In the genomic region with DNA sequence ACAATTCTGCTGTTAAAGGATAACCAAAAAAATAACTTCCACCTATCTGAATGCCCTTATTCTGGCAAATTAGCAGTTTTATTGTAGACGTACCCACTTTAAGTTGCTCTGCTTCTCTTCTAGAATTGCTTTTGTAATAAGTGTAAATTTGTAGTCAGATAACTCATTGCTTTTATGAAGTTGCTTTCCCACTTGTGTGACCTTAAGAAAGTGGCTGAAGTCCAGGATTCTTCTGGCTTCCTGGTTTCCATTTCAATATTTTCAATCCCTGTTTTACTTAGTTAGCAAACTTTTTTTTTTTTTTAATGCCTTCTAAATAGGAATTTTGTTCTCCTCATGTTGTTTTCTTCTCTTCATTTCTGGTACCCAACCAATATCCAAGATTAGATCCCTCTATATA, we compare ENCODE assay signal across 30 cellular contexts. TPM values are rescaled to one million over a fixed set of nuclear protein-coding genes. Genes with fewer than 3 reads are reported as not detected.
DNase-seq lines count a peak whose midpoint lies in the region; ATAC-seq, FAIRE-seq and TF ChIP-seq lines count a peak whose summit lies in the region.
"Had no signal": no experiment of that assay in that cellular context is flagged by ENCODE, and none has a peak within 500 bp of the region (broad histone marks: within the 10 kb centered on the region; RNA-seq: fewer than 3 reads in every experiment).

No MANE protein-coding gene starts in this region.

- no TSS peak for BruUV-seq in PC-9 (replicated peaks; lab: Mats Ljungman, UMichigan)

- no peak overlapping the region for H3K4me3 ChIP-seq in A549
- H3K4me3 ChIP-seq in astrocyte (ENCODE audit: insufficient read depth, low read depth, low read length): no peak overlapping the region
- H3K4me3 ChIP-seq in neural progenitor cell: no peak overlapping the region
- no peak overlapping the region for H3K4me3 ChIP-seq in PC-9
- no peak overlapping the region for H3K4me3 ChIP-seq in foreskin fibroblast (ENCODE audit: low read depth in 1 of 2, low read length in 2 of 2)
- H3K4me3 ChIP-seq: colonic mucosa, GM23338, mucosa of descending colon, uterus had no signal

- ATAC-seq in A549: no peak
- ATAC-seq: activated CD8-positive, alpha-beta T cell treated with anti-CD3 and anti-CD28 coated beads for 36 hours; GM23338; left cardiac atrium; mucosa of descending colon; natural killer cell treated with Interleukin-12 subunit alpha and Interleukin-12 subunit beta and Interleukin-15 and Interleukin-18, amount 100 ng/mL, for 72 hours; stimulated activated naive CD8-positive, alpha-beta T cell treated with anti-CD3 and anti-CD28 coated beads, Interleukin-15, Interleukin-2, amounts not matched to agents 100 U/mL and 50 U/mL, for 24 hours had no signal

- no peaks in the 10 kb centered on the region for H3K27me3 ChIP-seq in astrocyte (ENCODE audit: insufficient read depth, low read length)
- no peaks in the 10 kb centered on the region for H3K27me3 ChIP-seq in neural progenitor cell
- no peaks in the 10 kb centered on the region for H3K27me3 ChIP-seq in PC-9 (ENCODE audit: insufficient read depth, low read depth)
- H3K27me3 ChIP-seq: colonic mucosa, uterus had no signal

- POLR2A ChIA-PET in A549 (lab: Yijun Ruan, JAX) (no interaction called here), PC-9 (lab: Charles Lee; ENCODE audit: unreplicated experiment) (no interaction called here)

- WGBS in A549 (ENCODE audit: missing lambda C conversion rate): 74% methylated on average over 1 of the region's 1 CpG

- H3K27me3 Mint-ChIP-seq in astrocyte (ENCODE audit: low read depth, unreplicated experiment) (no peaks in the 10 kb centered on the region), neural progenitor cell (ENCODE audit: insufficient read depth, low read depth) (no peaks in the 10 kb centered on the region)
- H3K27me3 Mint-ChIP-seq: activated CD8-positive, alpha-beta T cell treated with anti-CD3 and anti-CD28 coated beads for 36 hours; CD4-positive, alpha-beta T cell; natural killer cell treated with Interleukin-12 subunit alpha and Interleukin-12 subunit beta and Interleukin-15 and Interleukin-18, amount 100 ng/mL, for 72 hours had no signal

- H3K4me2 ChIP-seq in A549: peak overlapping the region; percentile 40
- no peak overlapping the region for H3K4me2 ChIP-seq in astrocyte (ENCODE audit: low read length)
- H3K4me2 ChIP-seq in neural progenitor cell: no peak overlapping the region
- H3K4me2 ChIP-seq in PC-9: no peak overlapping the region
- H3K4me2 ChIP-seq: GM23338 had no signal

- no peaks in the 10 kb centered on the region for H3K9me2 ChIP-seq in PC-9 (ENCODE audit: insufficient read depth)

- peak overlapping the region; percentile 9 for H3K27ac Mint-ChIP-seq in astrocyte (ENCODE audit: unreplicated experiment)
- H3K27ac Mint-ChIP-seq in neural progenitor cell: no peak overlapping the region
- H3K27ac Mint-ChIP-seq: activated CD8-positive, alpha-beta T cell treated with anti-CD3 and anti-CD28 coated beads for 36 hours; CD4-positive, alpha-beta T cell; GM23338; natural killer cell treated with Interleukin-12 subunit alpha and Interleukin-12 subunit beta and Interleukin-15 and Interleukin-18, amount 100 ng/mL, for 72 hours; T-helper 2 cell treated with Interferon-gamma antibody and Interleukin-4, amounts not matched to agents 5 μg/mL and 100 μg/mL, for 36 hours had no signal

- peaks cover 76% of the 10 kb centered on the region for H3K4me1 ChIP-seq in A549
- peaks cover 3% of the 10 kb centered on the region for H3K4me1 ChIP-seq in astrocyte (ENCODE audit: insufficient read depth, low read length)
- no peaks in the 10 kb centered on the region for H3K4me1 ChIP-seq in neural progenitor cell
- no peaks in the 10 kb centered on the region for H3K4me1 ChIP-seq in PC-9 (replicated peaks; ENCODE audit: insufficient read depth)
- H3K4me1 ChIP-seq: colonic mucosa, uterus had no signal

- H3K27ac ChIP-seq in A549 (peak overlapping the region in 1 of 2 experiments; percentile 12; a peak in 2 of 6 replicates), astrocyte (ENCODE audit: low read depth, low read length) (no peak overlapping the region), neural progenitor cell (peak overlapping the region; percentile 30), PC-9 (no peak overlapping the region)
- H3K27ac ChIP-seq: colonic mucosa, uterus had no signal

- H3K4me3 Mint-ChIP-seq in astrocyte (ENCODE audit: unreplicated experiment): no peak overlapping the region
- H3K4me3 Mint-ChIP-seq in neural progenitor cell: no peak overlapping the region
- H3K4me3 Mint-ChIP-seq: activated CD8-positive, alpha-beta T cell treated with anti-CD3 and anti-CD28 coated beads for 36 hours; CD4-positive, alpha-beta T cell; GM23338; natural killer cell treated with Interleukin-12 subunit alpha and Interleukin-12 subunit beta and Interleukin-15 and Interleukin-18, amount 100 ng/mL, for 72 hours; T-helper 2 cell treated with Interferon-gamma antibody and Interleukin-4, amounts not matched to agents 5 μg/mL and 100 μg/mL, for 36 hours had no signal

- H3K79me2 ChIP-seq in astrocyte (ENCODE audit: insufficient read depth, low read length) (no peaks in the 10 kb centered on the region), neural progenitor cell (ENCODE audit: low read depth) (no peaks in the 10 kb centered on the region), PC-9 (ENCODE audit: low read depth) (no peaks in the 10 kb centered on the region)

- H3K36me3 ChIP-seq in astrocyte (ENCODE audit: insufficient read depth, low read length): peaks cover 6% of the 10 kb centered on the region
- peaks cover 2% of the 10 kb centered on the region for H3K36me3 ChIP-seq in neural progenitor cell
- H3K36me3 ChIP-seq in PC-9 (ENCODE audit: low read depth): no peaks in the 10 kb centered on the region
- H3K36me3 ChIP-seq: colonic mucosa, uterus had no signal

- H3K9me3 Mint-ChIP-seq in astrocyte (ENCODE audit: unreplicated experiment) (no peaks in the 10 kb centered on the region), neural progenitor cell (no peaks in the 10 kb centered on the region)
- H3K9me3 Mint-ChIP-seq: activated CD8-positive, alpha-beta T cell treated with anti-CD3 and anti-CD28 coated beads for 36 hours; CD4-positive, alpha-beta T cell; GM23338; natural killer cell treated with Interleukin-12 subunit alpha and Interleukin-12 subunit beta and Interleukin-15 and Interleukin-18, amount 100 ng/mL, for 72 hours; T-helper 2 cell treated with Interferon-gamma antibody and Interleukin-4, amounts not matched to agents 5 μg/mL and 100 μg/mL, for 36 hours had no signal

- TF ChIP-seq EP300 in A549 (IDR thresholded peaks at IDR 0.05): no peak

- H3F3A ChIP-seq in neural progenitor cell (ENCODE audit: low read depth): no peaks in the 10 kb centered on the region
- H3F3A ChIP-seq in PC-9 (ENCODE audit: insufficient read depth, low read depth): peaks cover 25% of the 10 kb centered on the region; the same call in 1 of the 2 replicates

- H4K20me1 ChIP-seq in astrocyte (ENCODE audit: insufficient read depth, low read length) (no peaks in the 10 kb centered on the region), neural progenitor cell (ENCODE audit: low read depth) (no peaks in the 10 kb centered on the region), PC-9 (ENCODE audit: insufficient read depth) (no peaks in the 10 kb centered on the region)

- H3K9me3 ChIP-seq in A549: no peaks in the 10 kb centered on the region
- H3K9me3 ChIP-seq in astrocyte (ENCODE audit: insufficient read depth, low read depth, low read length): no peaks in the 10 kb centered on the region
- no peaks in the 10 kb centered on the region for H3K9me3 ChIP-seq in neural progenitor cell (ENCODE audit: low read depth)
- H3K9me3 ChIP-seq in PC-9 (ENCODE audit: insufficient read depth, low read depth): no peaks in the 10 kb centered on the region
- H3K9me3 ChIP-seq: colonic mucosa, mucosa of descending colon, uterus had no signal

- H3K36me3 Mint-ChIP-seq in astrocyte (ENCODE audit: low read depth, unreplicated experiment) (peaks cover 2% of the 10 kb centered on the region), neural progenitor cell (no peaks in the 10 kb centered on the region)
- H3K36me3 Mint-ChIP-seq: natural killer cell treated with Interleukin-12 subunit alpha and Interleukin-12 subunit beta and Interleukin-15 and Interleukin-18, amount 100 ng/mL, for 72 hours had no signal

- TF ChIP-seq CTCF in A549 (IDR thresholded peaks at IDR 0.05): no peak
- TF ChIP-seq CTCF in astrocyte (IDR thresholded peaks at IDR 0.05; ENCODE audit: insufficient read depth, low read depth, low read length): no peak
- no peak for TF ChIP-seq CTCF in neural progenitor cell (IDR thresholded peaks at IDR 0.05)
- no peak for TF ChIP-seq CTCF in PC-9 (conservative IDR thresholded peaks at IDR 0.05)
- TF ChIP-seq CTCF in foreskin fibroblast (IDR thresholded peaks at IDR 0.05; ENCODE audit: low read depth, low read length): no peak

- no peak for FAIRE-seq in A549 (lab: Jason Lieb, UNC)
- no peak for FAIRE-seq in astrocyte (lab: Jason Lieb, UNC)

- DNase-seq in A549 (ENCODE audit: low read depth in 1 of 2, low spot score in 1 of 2) (no peak), astrocyte (ENCODE audit: low read depth) (peak; percentile 27), fibroblast of gingiva (ENCODE audit: low read depth) (peak; percentile 33), neural progenitor cell (ENCODE audit: low spot score) (no peak), PC-9 (no peak), foreskin fibroblast (no peak), NCI-H1417 treated with DMSO at 0.1 percent for 48 hours (lab: John Stamatoyannopoulos, UW) (no peak), globus pallidus (ENCODE audit: low spot score) (no peak)
- DNase-seq: activated CD8-positive, alpha-beta T cell treated with anti-CD3 and anti-CD28 coated beads for 36 hours; activated naive CD4-positive, alpha-beta T cell treated with anti-CD3 and anti-CD28 coated beads, Interleukin-2, amount 50 U/mL, for 16 hours; AML-193; amygdala; CD4-positive, alpha-beta T cell; colonic mucosa; DND-41; effector CD8-positive, alpha-beta T cell; left cardiac atrium; mammary epithelial cell; mucosa of descending colon; NCI-H1092; NCI-H187 treated with DMSO at 0.1 percent for 48 hours; NCI-H2171 treated with DMSO at 0.1 percent for 48 hours; NCI-H524; OCI-M1; stimulated activated CD4-positive, alpha-beta T cell treated with anti-CD3 and anti-CD28 coated beads, Interleukin-2, amount 100 ng/mL, for 24 hours; stimulated activated naive CD8-positive, alpha-beta T cell treated with anti-CD3 and anti-CD28 coated beads, Interleukin-15, Interleukin-2, amounts not matched to agents 100 U/mL and 50 U/mL, for 24 hours; uterus had no signal

- intact Hi-C loops in PC-9 (cut with micrococcal nuclease; ENCODE audit: unreplicated experiment): no loop called here

- H3K4me1 Mint-ChIP-seq in astrocyte (ENCODE audit: low read depth, unreplicated experiment): peaks cover 13% of the 10 kb centered on the region
- no peaks in the 10 kb centered on the region for H3K4me1 Mint-ChIP-seq in neural progenitor cell

- no peak for TF ChIP-seq RAD21 in A549 (conservative IDR thresholded peaks at IDR 0.05 in 1 of 2, IDR thresholded peaks at IDR 0.05 in 1 of 2)

- H3K9ac ChIP-seq in astrocyte (ENCODE audit: low read length): no peak overlapping the region
- H3K9ac ChIP-seq in neural progenitor cell: no peak overlapping the region

- TF ChIP-seq POLR2A in A549 (IDR thresholded peaks at IDR 0.05; ENCODE audit: low read length): no peak

- H2AFZ ChIP-seq in astrocyte (ENCODE audit: low read depth, low read length): no peak overlapping the region
- no peak overlapping the region for H2AFZ ChIP-seq in neural progenitor cell (replicated peaks)
- no peak overlapping the region for H2AFZ ChIP-seq in PC-9
- H2AFZ ChIP-seq: GM23338 had no signal

- CTCF ChIA-PET in A549 (lab: Yijun Ruan, JAX): no interaction called here
- CTCF ChIA-PET in PC-9 (lab: Charles Lee): no interaction called here

RNA-seq across cellular contexts. Expression of a gene that starts 59.8 kb away (rescaled TPM):
- 221 and 269 TPM in 2 replicates for polyA plus RNA-seq in A549 (2011; rRNA removed)
- polyA plus RNA-seq in A549 (2012; cell fraction: cytosol; rRNA removed): 27.9 and 32.7 TPM in 2 replicates
- polyA plus RNA-seq in A549 (2012; cell fraction: nucleus; rRNA removed): 49.7 and 80.3 TPM in 2 replicates
- polyA plus RNA-seq in A549 (2017; fragmentation: RNase III; extraction: RNeasy Plus Mini Kit Qiagen cat#74134 plus additional on column Dnase treatment): 270 to 321 TPM (median 286 TPM) in 3 replicates
- 194 and 213 TPM in 2 replicates for polyA minus RNA-seq in A549 (2011; rRNA and poly(A)+ RNA removed)
- 189 and 194 TPM in 2 replicates for total RNA-seq in astrocyte
- 42.0 and 54.0 TPM in 2 replicates for total RNA-seq in neural progenitor cell (ENCODE audit: low replicate concordance)
- 66.4 and 68.5 TPM in 2 replicates for total RNA-seq in PC-9 (2021)

Comparison
In these comparisons a context has a peak if more than half of its experiments do, and no peak if none do; other contexts are left out.
1. DNase-seq: peak in astrocyte (single experiment) and fibroblast of gingiva (single experiment); none in A549 (0 of 2), neural progenitor cell (single experiment), PC-9 (0 of 2), foreskin fibroblast (0 of 2), NCI-H1417 treated with DMSO at 0.1 percent for 48 hours (single experiment) and globus pallidus (single experiment).